Comparison of ENCODE assay signal across 9 cellular contexts in the genomic region with DNA sequence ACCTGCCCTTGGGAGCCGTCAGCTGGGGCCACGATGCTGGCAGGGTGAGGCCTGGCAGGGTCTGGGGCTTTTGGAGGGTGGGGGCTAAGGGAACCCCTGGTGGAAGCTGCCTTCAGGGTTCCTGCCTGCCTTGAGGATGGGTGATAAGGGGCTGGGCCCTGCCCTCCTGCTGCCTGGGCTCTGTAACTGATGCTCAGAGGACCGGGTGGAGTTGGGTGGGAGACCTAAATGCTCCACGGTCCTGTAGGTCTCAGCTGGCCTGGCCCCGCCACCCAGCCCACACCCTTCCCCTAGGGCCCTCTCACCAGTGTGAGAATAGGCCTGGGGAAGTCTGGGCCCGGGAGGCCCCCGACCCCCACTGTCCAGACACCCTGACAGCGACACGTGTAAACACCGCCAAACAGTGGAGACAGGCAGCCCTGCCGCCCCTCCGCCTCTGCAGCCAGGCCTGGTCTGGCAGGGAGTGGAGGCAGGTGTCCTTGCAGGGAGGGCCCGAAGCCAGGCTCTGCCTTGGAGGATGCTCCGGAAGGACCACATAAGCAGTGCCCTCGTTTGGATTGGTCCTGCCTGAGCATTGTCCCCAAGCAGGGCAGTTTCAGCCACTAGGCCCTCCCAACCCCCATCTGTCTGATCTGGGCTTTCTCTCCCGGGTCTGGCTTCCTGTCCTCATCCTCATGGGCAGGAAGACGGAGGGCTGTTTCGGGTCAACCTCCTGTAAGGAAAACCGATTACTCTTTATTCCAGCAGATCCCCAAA. TPM values are rescaled to one million over a fixed set of nuclear protein-coding genes. Genes with fewer than 3 reads are reported as not detected.
DNase-seq lines count a peak whose midpoint lies in the region; ATAC-seq, FAIRE-seq and TF ChIP-seq lines count a peak whose summit lies in the region.
"Had no signal": no experiment of that assay in that cellular context is flagged by ENCODE, and none has a peak within 500 bp of the region (broad histone marks: within the 10 kb centered on the region; RNA-seq: fewer than 3 reads in every experiment).

No MANE protein-coding gene starts in this region.

- CTCF ChIA-PET in K562 (lab: Yijun Ruan, JAX; ENCODE audit: low intra/inter-chr PET ratio), result no interaction called here

- peaks cover 11 to 13% of the 10 kb centered on the region in 2 donors for H3K36me3 Mint-ChIP-seq in CD14-positive monocyte

- H3K4me2 ChIP-seq in K562 (ENCODE audit: insufficient read depth, low read length), result no peak overlapping the region

- H3K4me3 Mint-ChIP-seq in stimulated activated naive CD8-positive, alpha-beta T cell treated with anti-CD3 and anti-CD28 coated beads, Interleukin-15, amount 100 ng/mL, for 72 hours, result no peak overlapping the region
- H3K4me3 Mint-ChIP-seq in CD14-positive monocyte, result peak overlapping the region in 1 of 2 donors; percentile 24

- H3K27me3 ChIP-seq in K562 (ENCODE audit: control insufficient read depth in 2 of 2, insufficient read depth in 2 of 2, low read length in 2 of 2) (no peaks in the 10 kb centered on the region), lower lobe of right lung (ENCODE audit: low read depth) (no peaks in the 10 kb centered on the region)

- DNase-seq in NCI-H82 (lab: John Stamatoyannopoulos, UW) (peak; percentile 37), NCI-H82 treated with DMSO at 0.1 percent for 48 hours (lab: John Stamatoyannopoulos, UW; ENCODE audit: unreplicated experiment) (no peak), K562 (ENCODE audit: extremely low read depth in 1 of 4, low spot score in 3 of 4) (peak in 1 of 4 experiments; percentile 22), lower lobe of right lung (no peak), A172 (ENCODE audit: low spot score) (no peak), CD14-positive monocyte (ENCODE audit: low spot score) (no peak)
- DNase-seq in stimulated activated naive CD8-positive, alpha-beta T cell treated with anti-CD3 and anti-CD28 coated beads, Interleukin-15, amount 100 ng/mL, for 72 hours, result no peak
- DNase-seq: activated CD8-positive, alpha-beta memory T cell treated with anti-CD3 and anti-CD28 coated beads, Interleukin-2, amount 50 U/mL, for 4 hours had no signal

- no peak overlapping the region for H3K27ac Mint-ChIP-seq in stimulated activated naive CD8-positive, alpha-beta T cell treated with anti-CD3 and anti-CD28 coated beads, Interleukin-15, amount 100 ng/mL, for 72 hours
- no peak overlapping the region for H3K27ac Mint-ChIP-seq in CD14-positive monocyte

- no peak for FAIRE-seq in K562 (lab: Jason Lieb, UNC)

- no peaks in the 10 kb centered on the region; the same call in 1 of the 2 replicates for H4K20me1 ChIP-seq in K562 (replicated peaks; ENCODE audit: control insufficient read depth, insufficient read depth, low read length)

- H3K27me3 Mint-ChIP-seq in stimulated activated naive CD8-positive, alpha-beta T cell treated with anti-CD3 and anti-CD28 coated beads, Interleukin-15, amount 100 ng/mL, for 72 hours, result peaks cover 83% of the 10 kb centered on the region
- peaks cover 17 to 42% (median 17%) of the 10 kb centered on the region in 3 donors for H3K27me3 Mint-ChIP-seq in CD14-positive monocyte (ENCODE audit: low read depth in 3 of 3)

- no peak overlapping the region for H2AFZ ChIP-seq in K562 (ENCODE audit: low read depth, low read length)

- no peak for TF ChIP-seq RAD21 in K562 (CRISPR knock-in tag; conservative IDR thresholded peaks at IDR 0.05 in 1 of 2, IDR thresholded peaks at IDR 0.05 in 1 of 2)

- POLR2A ChIA-PET in K562 (lab: Yijun Ruan, JAX), result no interaction called here

- BruUV-seq in K562 (replicated peaks; lab: Mats Ljungman, UMichigan), result no TSS peak

- H3K4me1 ChIP-seq in K562 (replicated peaks in 1 of 2; ENCODE audit: control insufficient read depth in 2 of 2, insufficient read depth in 2 of 2, low read length in 2 of 2), result peaks cover 22 to 90% of the 10 kb centered on the region in 2 experiments; a peak in 4 of 5 replicates
- peaks cover 57% of the 10 kb centered on the region for H3K4me1 ChIP-seq in lower lobe of right lung

- H3K4me3 ChIP-seq in K562, result no peak overlapping the region
- no peak overlapping the region for H3K4me3 ChIP-seq in lower lobe of right lung

- intact Hi-C loops in K562 (cut with micrococcal nuclease) (no loop called here), lower lobe of right lung (cut with DNase I) (no loop called here), CD14-positive monocyte (cut with micrococcal nuclease) (no loop called here)

- no peaks in the 10 kb centered on the region for H3K9me1 ChIP-seq in K562 (ENCODE audit: control insufficient read depth, insufficient read depth, low read length)

- WGBS in K562 (ENCODE audit: insufficient coverage, low coverage, missing lambda C conversion rate), result 61% methylated on average over 16 of the region's 19 CpGs

- H3K27ac ChIP-seq in K562 (ENCODE audit: extremely low read depth, low read depth, low read length) (no peak overlapping the region), lower lobe of right lung (peak overlapping the region; percentile 98), temporal lobe (ENCODE audit: low read depth, low read length) (peak overlapping the region; percentile 97)

- peaks cover 26% of the 10 kb centered on the region for H3K79me2 ChIP-seq in K562 (ENCODE audit: control insufficient read depth, insufficient read depth, low read length)

- no peaks in the 10 kb centered on the region for H3K9me3 ChIP-seq in K562 (replicated peaks; ENCODE audit: control insufficient read depth, insufficient read depth, low read depth, low read length)
- H3K9me3 ChIP-seq in lower lobe of right lung, result no peaks in the 10 kb centered on the region

- TF ChIP-seq CTCF in K562 (IDR thresholded peaks at IDR 0.05 in 2 of 3, conservative IDR thresholded peaks at IDR 0.05 in 1 of 3; ENCODE audit: insufficient read depth in 2 of 3, low read depth in 1 of 3, low read length in 3 of 3) (no peak), lower lobe of right lung (IDR thresholded peaks at IDR 0.05) (no peak), CD14-positive monocyte (IDR thresholded peaks at IDR 0.05) (no peak)

- peaks cover 33% of the 10 kb centered on the region for H3K4me1 Mint-ChIP-seq in stimulated activated naive CD8-positive, alpha-beta T cell treated with anti-CD3 and anti-CD28 coated beads, Interleukin-15, amount 100 ng/mL, for 72 hours
- peaks cover 42% of the 10 kb centered on the region for H3K4me1 Mint-ChIP-seq in CD14-positive monocyte

- no peaks in the 10 kb centered on the region for H3K9me3 Mint-ChIP-seq in stimulated activated naive CD8-positive, alpha-beta T cell treated with anti-CD3 and anti-CD28 coated beads, Interleukin-15, amount 100 ng/mL, for 72 hours
- peaks cover 0 to 2% (median 0%) of the 10 kb centered on the region in 7 donors for H3K9me3 Mint-ChIP-seq in CD14-positive monocyte

- in situ Hi-C loops in K562 (cut with MboI), result no loop called here

- no peak for TF ChIP-seq EP300 in K562 (IDR thresholded peaks at IDR 0.05; ENCODE audit: low read length)

- peak overlapping the region in 1 of 2 experiments; percentile 43; a peak in 1 of 4 replicates for H3K9ac ChIP-seq in K562 (ENCODE audit: insufficient read depth in 1 of 2, low read depth in 2 of 2, low read length in 2 of 2)

- peak; percentile 2 for ATAC-seq in K562
- ATAC-seq in lower lobe of right lung, result no peak
- no peak for ATAC-seq in stimulated activated naive CD8-positive, alpha-beta T cell treated with anti-CD3 and anti-CD28 coated beads, Interleukin-15, amount 100 ng/mL, for 72 hours

- peak; percentile 36; the same call in 1 of the 2 replicates for TF ChIP-seq POLR2A in K562 (conservative IDR thresholded peaks at IDR 0.05)

- peaks cover 9% of the 10 kb centered on the region; the same call in 2 of the 3 replicates for H3K36me3 ChIP-seq in K562 (ENCODE audit: control insufficient read depth, insufficient read depth, low read length)
- H3K36me3 ChIP-seq in lower lobe of right lung, result no peaks in the 10 kb centered on the region

TF ChIP-seq in K562, 482 proteins besides CTCF, POLR2A, EP300 and RAD21 (continues in another document):
- TF ChIP-seq POLR2G (IDR thresholded peaks at IDR 0.05; ENCODE audit: low read depth, low read length) (peak; percentile 78), SUPT5H (IDR thresholded peaks at IDR 0.05) (peak; percentile 27; the same call in 1 of the 2 replicates), POLR2AphosphoS5 (IDR thresholded peaks at IDR 0.05; ENCODE audit: control insufficient read depth, insufficient read depth, low read depth, low read length) (peak; percentile 12; the same call in 1 of the 2 replicates), ZNF253 (CRISPR knock-in tag; conservative IDR thresholded peaks at IDR 0.05) (no peak), POLR2AphosphoS2 (IDR thresholded peaks at IDR 0.05; ENCODE audit: low read length) (no peak)
- TF ChIP-seq, protein P1, sequence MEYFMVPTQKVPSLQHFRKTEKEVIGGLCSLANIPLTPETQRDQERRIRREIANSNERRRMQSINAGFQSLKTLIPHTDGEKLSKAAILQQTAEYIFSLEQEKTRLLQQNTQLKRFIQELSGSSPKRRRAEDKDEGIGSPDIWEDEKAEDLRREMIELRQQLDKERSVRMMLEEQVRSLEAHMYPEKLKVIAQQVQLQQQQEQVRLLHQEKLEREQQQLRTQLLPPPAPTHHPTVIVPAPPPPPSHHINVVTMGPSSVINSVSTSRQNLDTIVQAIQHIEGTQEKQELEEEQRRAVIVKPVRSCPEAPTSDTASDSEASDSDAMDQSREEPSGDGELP (CRISPR knock-in tag; IDR thresholded peaks at IDR 0.05; ENCODE audit: borderline replicate concordance), result 0 out of 2 replicates have a peak, but pooled peaks have one; percentile 23

RNA-seq across cellular contexts. Expression of a gene that starts 6.5 kb away (rescaled TPM):
- total RNA-seq in K562 (2011; cell fraction: chromatin; rRNA removed; ENCODE audit: low replicate concordance), result 32.5 and 87.9 TPM in 2 replicates
- 48.6 and 57.5 TPM in 2 replicates for total RNA-seq in K562 (2011; cell fraction: nucleolus; rRNA removed)
- 39.0 and 40.6 TPM in 2 replicates for total RNA-seq in K562 (2011; cell fraction: nucleoplasm; rRNA removed)
- 11.1 and 13.9 TPM in 2 replicates for total RNA-seq in K562 (2014; rRNA removed)
- total RNA-seq in K562 (2014; rRNA removed; fragmentation: Illumina TruSeq; extraction: Trizol), result 2.1 and 2.6 TPM in 2 replicates
- total RNA-seq in K562 (2015; rRNA removed; fragmentation: Illumina TruSeq; extraction: Trizol), result 5.0 and 6.5 TPM in 2 replicates
- 20.8 and 26.9 TPM in 2 replicates for total RNA-seq in K562 (2021)
- polyA plus RNA-seq in K562 (2011; rRNA removed), result 4.4 and 11.8 TPM in 2 replicates
- 8.6 and 8.8 TPM in 2 replicates for polyA plus RNA-seq in K562 (2011; cell fraction: cytosol; rRNA removed)
- polyA plus RNA-seq in K562 (2011; cell fraction: nucleus; rRNA removed), result 112 and 139 TPM in 2 replicates
- 14.4 and 22.5 TPM in 2 replicates for polyA plus RNA-seq in K562 (2012)
- polyA plus RNA-seq in K562 (2014; fragmentation: Illumina TruSeq; extraction: Trizol), result 5.5 and 6.8 TPM in 2 replicates
- polyA plus RNA-seq in K562 (2014; fragmentation: Nextera tagmentation; extraction: Ambion mirVana), result under 1 TPM; 0.14 to 0.24 TPM
- polyA plus RNA-seq in K562 (2014; rRNA removed), result 17.2 and 23.3 TPM in 2 replicates
- 0.72 and 2.7 TPM in 2 replicates for polyA minus RNA-seq in K562 (2011; rRNA and poly(A)+ RNA removed)
- polyA minus RNA-seq in K562 (2011; cell fraction: cytosol; rRNA and poly(A)+ RNA removed), result 6.8 and 8.7 TPM in 2 replicates
- polyA minus RNA-seq in K562 (2011; cell fraction: nucleus; rRNA and poly(A)+ RNA removed), result 12.7 and 15.3 TPM in 2 replicates
- total RNA-seq in lower lobe of right lung, result 19.9 TPM
- 16.7 TPM for total RNA-seq in temporal lobe
- 0.95 and 2.0 TPM in 2 replicates for total RNA-seq in A172 (2014; rRNA removed; shearing (Covaris generic))
- polyA plus RNA-seq in CD14-positive monocyte, result under 1 TPM; 0.11 to 0.27 TPM
